In genomic region chr11:13767461-13767860, GRCh38 we compare ENCODE assay signal across 26 cellular contexts.
"Had no signal": no experiment of that assay in that cellular context is flagged by ENCODE, and none has a peak within 500 bp of the region (broad histone marks: within the 10 kb centered on the region; RNA-seq: fewer than 3 reads in every experiment).

No MANE protein-coding gene starts in this region.

- H3K4me1 Mint-ChIP-seq: stimulated activated naive CD8-positive, alpha-beta T cell treated with anti-CD3 and anti-CD28 coated beads, Interleukin-15, amount 100 ng/mL, for 72 hours had no signal

- H3K9me3 ChIP-seq: mucosa of descending colon, neutrophil, pancreas, right lobe of liver, suprapubic skin, transverse colon, upper lobe of right lung, uterus had no signal

- H3K9me3 Mint-ChIP-seq: effector memory CD8-positive, alpha-beta T cell; naive B cell; natural killer cell treated with Interleukin-12 subunit alpha and Interleukin-12 subunit beta and Interleukin-15 and Interleukin-18, amount 100 ng/mL, for 72 hours; stimulated activated naive CD8-positive, alpha-beta T cell treated with anti-CD3 and anti-CD28 coated beads, Interleukin-15, amount 100 ng/mL, for 72 hours had no signal

- H3K36me3 Mint-ChIP-seq: mesothelial cell of epicardium; naive B cell; natural killer cell treated with Interleukin-12 subunit alpha and Interleukin-12 subunit beta and Interleukin-15 and Interleukin-18, amount 100 ng/mL, for 72 hours had no signal

- H3K27me3 Mint-ChIP-seq: stimulated activated naive CD8-positive, alpha-beta T cell treated with anti-CD3 and anti-CD28 coated beads, Interleukin-15, amount 100 ng/mL, for 72 hours had no signal

- H3K27ac Mint-ChIP-seq: effector memory CD8-positive, alpha-beta T cell; mesothelial cell of epicardium; natural killer cell treated with Interleukin-12 subunit alpha and Interleukin-12 subunit beta and Interleukin-15 and Interleukin-18, amount 100 ng/mL, for 72 hours; stimulated activated naive CD8-positive, alpha-beta T cell treated with anti-CD3 and anti-CD28 coated beads, Interleukin-15, amount 100 ng/mL, for 72 hours had no signal

- H3K4me1 ChIP-seq: pancreas, right lobe of liver, suprapubic skin, transverse colon, upper lobe of right lung, uterus had no signal

- H3K27ac ChIP-seq: neutrophil, pancreas, right lobe of liver, suprapubic skin, transverse colon, upper lobe of right lung, uterus had no signal

- ATAC-seq: effector memory CD8-positive, alpha-beta T cell; left ventricle myocardium superior; mucosa of descending colon; natural killer cell treated with Interleukin-12 subunit alpha and Interleukin-12 subunit beta and Interleukin-15 and Interleukin-18, amount 100 ng/mL, for 72 hours; pancreas; right lobe of liver; stimulated activated naive CD8-positive, alpha-beta T cell treated with anti-CD3 and anti-CD28 coated beads, Interleukin-15, amount 100 ng/mL, for 72 hours; upper lobe of right lung had no signal

- H3K4me3 Mint-ChIP-seq: effector memory CD8-positive, alpha-beta T cell; mesothelial cell of epicardium; naive B cell; natural killer cell treated with Interleukin-12 subunit alpha and Interleukin-12 subunit beta and Interleukin-15 and Interleukin-18, amount 100 ng/mL, for 72 hours; neural crest cell; stimulated activated naive CD8-positive, alpha-beta T cell treated with anti-CD3 and anti-CD28 coated beads, Interleukin-15, amount 100 ng/mL, for 72 hours had no signal

- DNase-seq: cortex of kidney; effector memory CD8-positive, alpha-beta T cell; left ventricle myocardium superior; mesenchymal stem cell; mucosa of descending colon; naive B cell; pancreas; right lobe of liver; small intestine; stimulated activated CD4-positive, alpha-beta T cell treated with anti-CD3 and anti-CD28 coated beads, Interleukin-12 subunit alpha, Interleukin-12 subunit beta, amount 100 ng/mL, for 4 hours; stimulated activated CD4-positive, alpha-beta T cell treated with anti-CD3 and anti-CD28 coated beads, Interleukin-1b, Interleukin-23, amount 100 ng/mL, for 48 hours; stimulated activated CD4-positive, alpha-beta T cell treated with anti-CD3 and anti-CD28 coated beads, Interleukin-4, amount 100 ng/mL, for 1 hour; stimulated activated CD8-positive, alpha-beta memory T cell treated with anti-CD3 and anti-CD28 coated beads, Interleukin-4, amount 100 ng/mL, for 48 hours; stimulated activated naive CD4-positive, alpha-beta T cell; stimulated activated naive CD8-positive, alpha-beta T cell treated with anti-CD3 and anti-CD28 coated beads, Interleukin-15, amount 100 ng/mL, for 72 hours; transverse colon; upper lobe of right lung; uterus had no signal

- H3K4me3 ChIP-seq: mucosa of descending colon, pancreas, right lobe of liver, suprapubic skin, transverse colon, upper lobe of right lung, uterus had no signal

- FAIRE-seq: endometrium, frontal cortex, keratinocyte, pancreas, small intestine had no signal

- H3K36me3 ChIP-seq: neutrophil, pancreas, right lobe of liver, suprapubic skin, transverse colon, upper lobe of right lung, uterus had no signal

- H3K27me3 ChIP-seq: pancreas, right lobe of liver, suprapubic skin, transverse colon, upper lobe of right lung, uterus had no signal
